8 cellular contexts compared by ENCODE assay signal in genomic region chr13:112711528-112712265, GRCh38. TPM values are rescaled to one million over a fixed set of nuclear protein-coding genes. Genes with fewer than 3 reads are reported as not detected.
DNase-seq lines count a peak whose midpoint lies in the region; ATAC-seq, FAIRE-seq and TF ChIP-seq lines count a peak whose summit lies in the region.

No MANE protein-coding gene starts in this region.

- H3K23me2 ChIP-seq in H1 (ENCODE audit: low read depth, low read length): no peaks in the 10 kb centered on the region; the same call in 1 of the 2 replicates

- peak overlapping the region; percentile 4 for H4K8ac ChIP-seq in H1 (ENCODE audit: extremely low read depth, insufficient read depth, low read length)

- no peaks in the 10 kb centered on the region for H4K20me1 ChIP-seq in H1 (replicated peaks in 1 of 2; ENCODE audit: control insufficient read depth in 1 of 2, insufficient read depth in 2 of 2, low read length in 2 of 2)

- peak; percentile 94 for FAIRE-seq in H1 (lab: Jason Lieb, UNC)

- H2BK20ac ChIP-seq in H1 (ENCODE audit: low read length): peak overlapping the region; percentile 40; the same call in 1 of the 2 replicates

- H2BK12ac ChIP-seq in H1 (ENCODE audit: low read depth, low read length): peak overlapping the region; percentile 60; the same call in 1 of the 2 replicates

- peaks cover 14% of the 10 kb centered on the region for H3K79me1 ChIP-seq in H1 (ENCODE audit: low read depth, low read length)

- H3K4me2 ChIP-seq in H1 (ENCODE audit: insufficient read depth in 1 of 2, low read depth in 2 of 2, low read length in 2 of 2): peak overlapping the region; percentile 55 to 63

- no peak overlapping the region for H3K56ac ChIP-seq in H1 (replicated peaks; ENCODE audit: insufficient read length, low read depth, low read length)

- peak in 2 of 3 experiments; percentile 40 to 59; a peak in 3 of 4 replicates for TF ChIP-seq CTCF in H1 (IDR thresholded peaks at IDR 0.05; ENCODE audit: control extremely low read depth in 1 of 3, insufficient read depth in 1 of 3, low read depth in 1 of 3, low read length in 3 of 3)
- no peak for TF ChIP-seq CTCF in lung (IDR thresholded peaks at IDR 0.05; ENCODE audit: control extremely low read depth, extremely low read depth)
- TF ChIP-seq CTCF in thoracic aorta (IDR thresholded peaks at IDR 0.05): peak; percentile 22

- H3K27me3 ChIP-seq in H1 (replicated peaks in 1 of 4; ENCODE audit: control insufficient read depth in 3 of 4, extremely low read depth in 1 of 4, insufficient read depth in 3 of 4, low read length in 3 of 4) (no peaks in the 10 kb centered on the region), lung (ENCODE audit: control insufficient read depth, insufficient read depth) (no peaks in the 10 kb centered on the region), thoracic aorta (replicated peaks; ENCODE audit: insufficient read depth) (no peaks in the 10 kb centered on the region)

- H3K27ac ChIP-seq in H1 (ENCODE audit: low read depth, low read length): peak overlapping the region; percentile 87
- H3K27ac ChIP-seq in lung (ENCODE audit: low read depth in 1 of 2, low read length in 1 of 2): peak overlapping the region; percentile 89 to 96
- H3K27ac ChIP-seq in thoracic aorta: peak overlapping the region; percentile 70 to 76

- H3K4ac ChIP-seq in H1 (replicated peaks; ENCODE audit: insufficient read length, low read depth, low read length): peak overlapping the region; percentile 62

- H2BK120ac ChIP-seq in H1 (replicated peaks; ENCODE audit: low read depth, low read length): peak overlapping the region; percentile 17

- WGBS in H1 (ENCODE audit: extremely low coverage in 1 of 2, insufficient coverage in 1 of 2, insufficient read length in 1 of 2, insufficient replicate concordance in 2 of 2, low coverage in 1 of 2, low lambda C conversion rate in 2 of 2, missing lambda C conversion rate in 1 of 2), 2 experiments: 6% methylated on average over 22 of the region's 22 CpGs; no CpG with 5 or more reads in 1 of the 2 experiments
- 22 to 47% methylated on average over 22 of the region's 22 CpGs for WGBS in lung, 2 donors

- TF ChIP-seq POLR2A in H1 (IDR thresholded peaks at IDR 0.05; ENCODE audit: control extremely low read depth in 1 of 2, low read depth in 2 of 2, low read length in 2 of 2): peak in 1 of 2 experiments; percentile 71; a peak in 2 of 3 replicates

- H3K4me3 ChIP-seq in H1 (ENCODE audit: extremely low read depth in 1 of 4, insufficient read depth in 2 of 4, low read depth in 3 of 4, low read length in 4 of 4) (peak overlapping the region in 3 of 4 experiments; percentile 31 to 42 (median 36); a peak in 6 of 8 replicates), lung (no peak overlapping the region), thoracic aorta (peak overlapping the region; percentile 58)

- no peak for TF ChIP-seq EP300 in H1 (IDR thresholded peaks at IDR 0.05; ENCODE audit: borderline replicate concordance in 1 of 2, low read depth in 2 of 2, low read length in 2 of 2)

- peaks cover 13 to 48% (median 20%) of the 10 kb centered on the region in 4 experiments for H3K4me1 ChIP-seq in H1 (replicated peaks in 1 of 4; ENCODE audit: control insufficient read depth in 3 of 4, insufficient read depth in 4 of 4, low read length in 3 of 4)
- peaks cover 17 to 41% of the 10 kb centered on the region in 2 donors for H3K4me1 ChIP-seq in lung (ENCODE audit: control insufficient read depth in 2 of 2, insufficient read depth in 2 of 2, low read length in 2 of 2)
- peaks cover 4 to 16% of the 10 kb centered on the region in 2 donors for H3K4me1 ChIP-seq in thoracic aorta (ENCODE audit: control insufficient read depth in 1 of 2, low read depth in 2 of 2)

- peak overlapping the region in 3 of 4 experiments; percentile 36 to 57 (median 52); a peak in 5 of 7 replicates for H3K9ac ChIP-seq in H1 (replicated peaks in 1 of 4; ENCODE audit: extremely low read depth in 1 of 4, low read depth in 3 of 4, low read length in 3 of 4)

- peak overlapping the region; percentile 80 for H3K18ac ChIP-seq in H1 (ENCODE audit: extremely low read depth, low read length)

- no peak overlapping the region for H2AFZ ChIP-seq in H1 (ENCODE audit: low read length)

- POLR2A ChIA-PET in H1 (lab: Charles Lee; ENCODE audit: partially characterized antibody): interaction anchor here (0.6 to 3.5 kb wide), 9 partner anchors 12 to 106 kb away, joined by 3 to 19 read pairs (median 4); no protein-coding TSS in a partner anchor

- peak; percentile 58 for ATAC-seq in HG02623 (IDR thresholded peaks at IDR 0.05; ENCODE audit: unreplicated experiment)
- peak; percentile 88 for ATAC-seq in lung (ENCODE audit: insufficient read depth, low FRiP score)
- ATAC-seq in thoracic aorta (ENCODE audit: insufficient number of reproducible peaks, low FRiP score, low read depth): peak; percentile 97

- H3K79me2 ChIP-seq in H1 (ENCODE audit: control insufficient read depth in 1 of 2, insufficient read depth in 2 of 2, low read length in 2 of 2): peaks cover 0 to 67% of the 10 kb centered on the region in 2 experiments; a peak in 2 of 4 replicates

- H4K91ac ChIP-seq in H1 (replicated peaks; ENCODE audit: insufficient read length, low read length): peak overlapping the region; percentile 96

- H4K5ac ChIP-seq in H1 (ENCODE audit: insufficient read length, low read depth, low read length): peak overlapping the region; percentile 49

- no peak overlapping the region for H3K23ac ChIP-seq in H1 (ENCODE audit: insufficient read length)

- no peaks in the 10 kb centered on the region for H3K36me3 ChIP-seq in H1 (ENCODE audit: control insufficient read depth in 2 of 4, insufficient read depth in 4 of 4, low read length in 3 of 4)
- peaks cover 0 to 2% of the 10 kb centered on the region in 2 donors for H3K36me3 ChIP-seq in lung (ENCODE audit: control insufficient read depth in 2 of 2, insufficient read depth in 2 of 2, low read length in 2 of 2)
- no peaks in the 10 kb centered on the region for H3K36me3 ChIP-seq in thoracic aorta

- H2BK5ac ChIP-seq in H1 (ENCODE audit: low read depth, low read length): peak overlapping the region; percentile 53

- no peak overlapping the region for H3K14ac ChIP-seq in H1 (ENCODE audit: insufficient read length)

- peak; percentile 34 to 45; a peak in 3 of 4 replicates for TF ChIP-seq RAD21 in H1 (IDR thresholded peaks at IDR 0.05 in 1 of 2, conservative IDR thresholded peaks at IDR 0.05 in 1 of 2; ENCODE audit: low read depth in 2 of 2, low read length in 2 of 2)

- DNase-seq in NCI-H748 (lab: John Stamatoyannopoulos, UW; ENCODE audit: unreplicated experiment) (peak; percentile 57), NCI-H748 treated with DMSO at 0.1 percent for 48 hours (lab: John Stamatoyannopoulos, UW) (no peak), OCI-M2 (lab: John Stamatoyannopoulos, UW; ENCODE audit: unreplicated experiment) (peak; percentile 61), H1 (ENCODE audit: low read depth in 1 of 2, low spot score in 2 of 2) (peak; percentile 74 to 86), lung (ENCODE audit: low spot score) (peak; percentile 86), thoracic aorta (ENCODE audit: low spot score) (peak; percentile 74)
- DNase-seq in activated CD8-positive, alpha-beta memory T cell treated with anti-CD3 and anti-CD28 coated beads, Interleukin-2, amount 50 U/mL, for 48 hours: no peak

- H2AK5ac ChIP-seq in H1 (ENCODE audit: low read depth, low read length): peak overlapping the region; percentile 67

- H3K9me3 ChIP-seq in H1 (ENCODE audit: insufficient read depth in 2 of 2, low read depth in 1 of 2, low read length in 1 of 2) (no peaks in the 10 kb centered on the region), lung (ENCODE audit: control insufficient read depth in 2 of 2, insufficient read depth in 1 of 2, low read length in 1 of 2) (peaks cover 0 to 3% of the 10 kb centered on the region in 2 donors), thoracic aorta (no peaks in the 10 kb centered on the region)

- peak overlapping the region; percentile 49; the same call in 1 of the 2 replicates for H2BK15ac ChIP-seq in H1 (ENCODE audit: low read length)

- CTCF ChIA-PET in H1 (lab: Charles Lee; ENCODE audit: partially characterized antibody): interaction anchor here (1.0 to 3.1 kb wide), 9 partner anchors 12 to 162 kb away, joined by 3 to 13 read pairs (median 4); no protein-coding TSS in a partner anchor

TF ChIP-seq in H1, 55 proteins besides CTCF, POLR2A, EP300 and RAD21 (continues in another document):
- TF ChIP-seq MAX (IDR thresholded peaks at IDR 0.05) (peak; percentile 91), E2F6 (IDR thresholded peaks at IDR 0.05) (peak; percentile 86), HDAC2 (IDR thresholded peaks at IDR 0.05; ENCODE audit: borderline replicate concordance in 1 of 2, low read depth in 2 of 2, low read length in 2 of 2) (peak; percentile 40 to 63; a peak in 1 of 4 replicates), TAF7 (optimal IDR thresholded peaks at IDR 0.05; ENCODE audit: borderline replicate concordance, low read depth, low read length) (no peak), CBX8 (IDR thresholded peaks at IDR 0.05; ENCODE audit: borderline replicate concordance, low read depth, low read length) (no peak), EGR1 (IDR thresholded peaks at IDR 0.05; ENCODE audit: borderline replicate concordance, low read depth, low read length) (0 out of 2 replicates have a peak, but pooled peaks have one; percentile 22), EZH2 (IDR thresholded peaks at IDR 0.05; ENCODE audit: low read depth, low read length, severe bottlenecking) (no peak), POLR2AphosphoS5 (IDR thresholded peaks at IDR 0.05; ENCODE audit: low read depth, low read length) (peak; percentile 21; the same call in 1 of the 2 replicates)

RNA-seq across cellular contexts. Expression of gene ATP11A, which starts 21.9 kb away (rescaled TPM):
- 72.9 and 78.5 TPM in 2 replicates for total RNA-seq in H1 (2021; fragmentation: NEBNext Ultra II Directional; extraction: Animal tissue kit (Norgen Biotek cat#: 25700))
- polyA plus RNA-seq in H1 (2011; rRNA removed) (28.8 and 30.7 TPM in 2 replicates), lung (10 to 100 TPM; 46.3 to 62.9 TPM)
- 14.9 TPM for polyA plus RNA-seq in H1 (2011; cell fraction: cytosol; rRNA removed)
- 83.2 TPM for polyA plus RNA-seq in H1 (2011; cell fraction: nucleus; rRNA removed)
- polyA plus RNA-seq in H1 (2012, experiment 1 of 2): 31.1 to 42.5 TPM (median 35.7 TPM) in 4 replicates
- 4.6 TPM for polyA plus RNA-seq in H1 (2012, experiment 2 of 2)
- polyA plus RNA-seq in H1 (2013, experiment 1 of 2): 30.6 TPM
- polyA plus RNA-seq in H1 (2013, experiment 2 of 2): 28.1 TPM
- polyA minus RNA-seq in H1 (2011; rRNA and poly(A)+ RNA removed): 35.6 and 46.4 TPM in 2 replicates
- polyA minus RNA-seq in H1 (2011; cell fraction: cytosol; rRNA and poly(A)+ RNA removed): 49.0 TPM
- 68.1 TPM for polyA minus RNA-seq in H1 (2011; cell fraction: nucleus; rRNA and poly(A)+ RNA removed)
- total RNA-seq in lung (100 to 1,000 TPM; 262 to 317 TPM), thoracic aorta (10 to 100 TPM; 15.2 to 38.4 TPM)

Comparison
In these comparisons a context has a peak if more than half of its experiments do, and no peak if none do; other contexts are left out.
1. DNase-seq: peak in NCI-H748 (single experiment), OCI-M2 (single experiment), H1 (2 of 2), lung (single experiment) and thoracic aorta (single experiment); none in NCI-H748 treated with DMSO at 0.1 percent for 48 hours (single experiment) and activated CD8-positive, alpha-beta memory T cell treated with anti-CD3 and anti-CD28 coated beads, Interleukin-2, amount 50 U/mL, for 48 hours (single experiment).
2. Peak in every context shown above with its lines, with median percentiles within 50 percentile points of each other: ATAC-seq and H3K27ac ChIP-seq.